ENCODE assay signal across 11 cellular contexts in genomic region chr7:1026721-1027151, GRCh38. TPM values are rescaled to one million over a fixed set of nuclear protein-coding genes. Genes with fewer than 3 reads are reported as not detected.
A peak's percentile ranks its signal among the peaks of the same experiment; 100 is the strongest.
DNase-seq lines count a peak whose midpoint lies in the region; ATAC-seq, FAIRE-seq and TF ChIP-seq lines count a peak whose summit lies in the region.
"Had no signal": no experiment of that assay in that cellular context is flagged by ENCODE, and none has a peak within 500 bp of the region (broad histone marks: within the 10 kb centered on the region; RNA-seq: fewer than 3 reads in every experiment).

No MANE protein-coding gene starts in this region.

- peaks cover 23% of the 10 kb centered on the region for H3K4me1 ChIP-seq in lower lobe of right lung
- H3K4me1 ChIP-seq in thyroid gland: peaks cover 8 to 22% of the 10 kb centered on the region in 2 donors

- H3K9me3 Mint-ChIP-seq in activated CD4-positive, alpha-beta memory T cell treated with anti-CD3 and anti-CD28 coated beads, Interleukin-2, amount 10 ng/mL, durations not matched to agents 7 days and 5 days: peaks cover 2% of the 10 kb centered on the region

- H3K27ac Mint-ChIP-seq in activated CD4-positive, alpha-beta memory T cell treated with anti-CD3 and anti-CD28 coated beads, Interleukin-2, amount 10 ng/mL, durations not matched to agents 7 days and 5 days: peak overlapping the region; percentile 59

- no peak for FAIRE-seq in frontal cortex (lab: Jason Lieb, UNC)

- no peaks in the 10 kb centered on the region for H3K9me3 ChIP-seq in lower lobe of right lung
- no peaks in the 10 kb centered on the region for H3K9me3 ChIP-seq in thyroid gland

- H3K36me3 ChIP-seq in lower lobe of right lung: peaks cover 17% of the 10 kb centered on the region
- peaks cover 0 to 6% of the 10 kb centered on the region in 2 donors for H3K36me3 ChIP-seq in thyroid gland
- H3K36me3 ChIP-seq: neutrophil had no signal

- 87 to 90% methylated on average over 20 of the region's 20 CpGs for WGBS in thyroid gland, 2 donors

- intact Hi-C loops in lower lobe of right lung (cut with DNase I): no loop called here
- intact Hi-C loops in thyroid gland (cut with DNase I): no loop called here

- peak overlapping the region; percentile 67 for H3K4me3 ChIP-seq in AG04449 (ENCODE audit: low read depth, low read length)
- peak overlapping the region; percentile 88 for H3K4me3 ChIP-seq in GM12864 (ENCODE audit: low read depth, low read length)
- peak overlapping the region; percentile 78 for H3K4me3 ChIP-seq in lower lobe of right lung
- no peak overlapping the region for H3K4me3 ChIP-seq in thyroid gland (replicated peaks in 1 of 3)

- TF ChIP-seq POLR2A in thyroid gland (IDR thresholded peaks at IDR 0.05): no peak

- ATAC-seq in lower lobe of right lung (no peak), HG03469 (IDR thresholded peaks at IDR 0.05; ENCODE audit: unreplicated experiment) (no peak)

- H3K27me3 Mint-ChIP-seq in activated CD4-positive, alpha-beta memory T cell treated with anti-CD3 and anti-CD28 coated beads, Interleukin-2, amount 10 ng/mL, durations not matched to agents 7 days and 5 days: no peaks in the 10 kb centered on the region

- H3K27me3 ChIP-seq in lower lobe of right lung (ENCODE audit: low read depth) (no peaks in the 10 kb centered on the region), thyroid gland (no peaks in the 10 kb centered on the region)

- H3K36me3 Mint-ChIP-seq in activated CD4-positive, alpha-beta memory T cell treated with anti-CD3 and anti-CD28 coated beads, Interleukin-2, amount 10 ng/mL, durations not matched to agents 7 days and 5 days (ENCODE audit: low read depth): peaks cover 21% of the 10 kb centered on the region

- POLR2A ChIA-PET in AG04449 (lab: Yijun Ruan, JAX): no interaction called here
- POLR2A ChIA-PET in activated CD4-positive, alpha-beta memory T cell treated with anti-CD3 and anti-CD28 coated beads, Interleukin-2, amount 10 ng/mL, durations not matched to agents 7 days and 5 days (lab: Charles Lee): interaction anchor here (1.2 kb wide), 1 partner anchor 17 kb away, joined by 4 read pairs; the partner anchor contains the start of gene GPR146

- DNase-seq in AG04449 (ENCODE audit: low read depth, low spot score): no peak
- no peak for DNase-seq in GM12864 (ENCODE audit: low read depth)
- DNase-seq in activated CD4-positive, alpha-beta memory T cell treated with anti-CD3 and anti-CD28 coated beads, Interleukin-2, amount 10 ng/mL, durations not matched to agents 7 days and 5 days: no peak
- no peak for DNase-seq in lower lobe of right lung
- DNase-seq in frontal cortex (ENCODE audit: low spot score in 2 of 2): no peak
- no peak for DNase-seq in NCI-H146 (lab: John Stamatoyannopoulos, UW)
- no peak for DNase-seq in thyroid gland
- DNase-seq: cerebellar nuclear complex, RPMI8226 had no signal

- H3K27ac ChIP-seq in lower lobe of right lung (no peak overlapping the region), thyroid gland (no peak overlapping the region)
- H3K27ac ChIP-seq: neutrophil had no signal

- CTCF ChIA-PET in AG04449 (lab: Yijun Ruan, JAX): interaction anchor here (1.2 to 5.0 kb wide), 2 partner anchors 34 to 39 kb away, joined by 4 to 29 read pairs; no protein-coding TSS in a partner anchor
- CTCF ChIA-PET in activated CD4-positive, alpha-beta memory T cell treated with anti-CD3 and anti-CD28 coated beads, Interleukin-2, amount 10 ng/mL, durations not matched to agents 7 days and 5 days (lab: Charles Lee): interaction anchor here (1.6 kb wide), 1 partner anchor 18 kb away, joined by 6 read pairs; the partner anchor contains the start of gene GPR146

- TF ChIP-seq CTCF in AG04449 (IDR thresholded peaks at IDR 0.05; ENCODE audit: insufficient read depth, low read length, missing control alignments) (no peak), GM12864 (IDR thresholded peaks at IDR 0.05; ENCODE audit: low read depth, low read length, missing control alignments) (no peak), lower lobe of right lung (IDR thresholded peaks at IDR 0.05) (no peak), thyroid gland (IDR thresholded peaks at IDR 0.05) (no peak)

- peaks cover 33% of the 10 kb centered on the region for H3K4me1 Mint-ChIP-seq in activated CD4-positive, alpha-beta memory T cell treated with anti-CD3 and anti-CD28 coated beads, Interleukin-2, amount 10 ng/mL, durations not matched to agents 7 days and 5 days

- peak overlapping the region; percentile 63 for H3K4me3 Mint-ChIP-seq in activated CD4-positive, alpha-beta memory T cell treated with anti-CD3 and anti-CD28 coated beads, Interleukin-2, amount 10 ng/mL, durations not matched to agents 7 days and 5 days

RNA-seq across cellular contexts. Expression of gene GPR146, which starts 17.6 kb away (rescaled TPM):
- 10 to 100 TPM; 10.0 to 10.1 TPM for total RNA-seq in activated CD4-positive, alpha-beta memory T cell treated with anti-CD3 and anti-CD28 coated beads, Interleukin-2, amount 10 ng/mL, durations not matched to agents 7 days and 5 days
- 44.8 TPM for total RNA-seq in lower lobe of right lung
- 0.82 TPM for total RNA-seq in frontal cortex
- 10 to 100 TPM in 3 of 4 donors, 1 to 10 TPM in 1; 8.7 to 49.4 (median 32.7) TPM for total RNA-seq in thyroid gland

RNA-seq across cellular contexts. Expression of gene CYP2W1, which starts 43.8 kb away (rescaled TPM):
- total RNA-seq in activated CD4-positive, alpha-beta memory T cell treated with anti-CD3 and anti-CD28 coated beads, Interleukin-2, amount 10 ng/mL, durations not matched to agents 7 days and 5 days: not detected
- total RNA-seq in lower lobe of right lung: not detected
- total RNA-seq in frontal cortex: not detected
- not detected for total RNA-seq in thyroid gland

RNA-seq across cellular contexts. Expression of gene COX19, which starts 51.4 kb away (rescaled TPM):
- 10 to 100 TPM; 17.4 to 18.2 TPM for total RNA-seq in activated CD4-positive, alpha-beta memory T cell treated with anti-CD3 and anti-CD28 coated beads, Interleukin-2, amount 10 ng/mL, durations not matched to agents 7 days and 5 days
- total RNA-seq in lower lobe of right lung (12.9 TPM), frontal cortex (13.9 TPM), thyroid gland (10 to 100 TPM in 3 of 4 donors, 1 to 10 TPM in 1; 8.2 to 28.2 (median 17.8) TPM)

Comparison
In these comparisons a context has a peak if more than half of its experiments do, and no peak if none do; other contexts are left out.
1. H3K4me3 ChIP-seq: peak in AG04449 (single experiment), GM12864 (single experiment) and lower lobe of right lung (single experiment); none in thyroid gland (0 of 3).